ENCODE assay signal across 1 cellular context in the genomic region with DNA sequence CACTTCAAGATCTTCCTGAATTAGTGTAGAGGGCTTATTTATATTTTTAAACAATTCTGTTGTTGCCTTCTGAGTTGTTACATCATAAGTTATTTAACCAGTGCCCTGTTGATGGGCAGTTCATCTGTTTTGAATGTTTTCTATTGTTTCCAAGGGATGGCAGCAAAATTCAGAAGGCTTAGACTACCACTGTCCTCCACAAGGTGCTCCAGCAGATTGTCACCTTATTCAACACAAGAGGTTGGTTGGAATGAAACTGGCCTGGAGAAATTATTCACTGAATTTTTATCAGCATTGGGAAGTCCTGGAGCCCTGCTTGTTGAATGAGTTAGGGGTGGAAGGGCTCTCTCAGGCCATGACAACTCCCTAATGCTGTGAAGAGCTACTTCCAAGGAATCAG.
TF ChIP-seq lines count a peak whose summit lies in the region.

No MANE protein-coding gene starts in this region.

TF ChIP-seq in HepG2, 621 proteins besides CTCF, POLR2A, EP300 and RAD21:
- no peak for TF ChIP-seq ZNF782 (CRISPR knock-in tag; IDR thresholded peaks at IDR 0.05; ENCODE audit: borderline replicate concordance)
- TF ChIP-seq, protein P1, sequence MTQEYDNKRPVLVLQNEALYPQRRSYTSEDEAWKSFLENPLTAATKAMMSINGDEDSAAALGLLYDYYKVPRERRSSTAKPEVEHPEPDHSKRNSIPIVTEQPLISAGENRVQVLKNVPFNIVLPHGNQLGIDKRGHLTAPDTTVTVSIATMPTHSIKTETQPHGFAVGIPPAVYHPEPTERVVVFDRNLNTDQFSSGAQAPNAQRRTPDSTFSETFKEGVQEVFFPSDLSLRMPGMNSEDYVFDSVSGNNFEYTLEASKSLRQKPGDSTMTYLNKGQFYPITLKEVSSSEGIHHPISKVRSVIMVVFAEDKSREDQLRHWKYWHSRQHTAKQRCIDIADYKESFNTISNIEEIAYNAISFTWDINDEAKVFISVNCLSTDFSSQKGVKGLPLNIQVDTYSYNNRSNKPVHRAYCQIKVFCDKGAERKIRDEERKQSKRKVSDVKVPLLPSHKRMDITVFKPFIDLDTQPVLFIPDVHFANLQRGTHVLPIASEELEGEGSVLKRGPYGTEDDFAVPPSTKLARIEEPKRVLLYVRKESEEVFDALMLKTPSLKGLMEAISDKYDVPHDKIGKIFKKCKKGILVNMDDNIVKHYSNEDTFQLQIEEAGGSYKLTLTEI (CRISPR knock-in tag; conservative IDR thresholded peaks at IDR 0.05), result no peak
- TF ChIP-seq CREM (IDR thresholded peaks at IDR 0.05), result no peak
- TF ChIP-seq CREM (CRISPR knock-in tag; IDR thresholded peaks at IDR 0.05), result no peak
- no peak for TF ChIP-seq ZNF205 (CRISPR knock-in tag; IDR thresholded peaks at IDR 0.05)
- TF ChIP-seq, protein P2, sequence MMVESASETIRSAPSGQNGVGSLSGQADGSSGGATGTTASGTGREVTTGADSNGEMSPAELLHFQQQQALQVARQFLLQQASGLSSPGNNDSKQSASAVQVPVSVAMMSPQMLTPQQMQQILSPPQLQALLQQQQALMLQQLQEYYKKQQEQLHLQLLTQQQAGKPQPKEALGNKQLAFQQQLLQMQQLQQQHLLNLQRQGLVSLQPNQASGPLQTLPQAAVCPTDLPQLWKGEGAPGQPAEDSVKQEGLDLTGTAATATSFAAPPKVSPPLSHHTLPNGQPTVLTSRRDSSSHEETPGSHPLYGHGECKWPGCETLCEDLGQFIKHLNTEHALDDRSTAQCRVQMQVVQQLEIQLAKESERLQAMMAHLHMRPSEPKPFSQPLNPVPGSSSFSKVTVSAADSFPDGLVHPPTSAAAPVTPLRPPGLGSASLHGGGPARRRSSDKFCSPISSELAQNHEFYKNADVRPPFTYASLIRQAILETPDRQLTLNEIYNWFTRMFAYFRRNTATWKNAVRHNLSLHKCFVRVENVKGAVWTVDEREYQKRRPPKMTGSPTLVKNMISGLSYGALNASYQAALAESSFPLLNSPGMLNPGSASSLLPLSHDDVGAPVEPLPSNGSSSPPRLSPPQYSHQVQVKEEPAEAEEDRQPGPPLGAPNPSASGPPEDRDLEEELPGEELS (CRISPR knock-in tag; IDR thresholded peaks at IDR 0.05), result no peak
